ENCODE assay signal across 25 cellular contexts in genomic region chr2:219508444-219508734, GRCh38. TPM values are rescaled to one million over a fixed set of nuclear protein-coding genes. Genes with fewer than 3 reads are reported as not detected.
"Had no signal": no experiment of that assay in that cellular context is flagged by ENCODE, and none has a peak within 500 bp of the region (broad histone marks: within the 10 kb centered on the region; RNA-seq: fewer than 3 reads in every experiment).

No MANE protein-coding gene starts in this region.

- H3K4me1 ChIP-seq: breast epithelium, colonic mucosa had no signal

- H3K9me3 ChIP-seq: adrenal gland, breast epithelium, colonic mucosa, Peyer's patch, SJCRH30 had no signal

- H3K27ac ChIP-seq: breast epithelium, colonic mucosa, Peyer's patch, RWPE1, SJCRH30 had no signal

- DNase-seq: activated CD4-positive, alpha-beta memory T cell treated with anti-CD3 and anti-CD28 coated beads, Interleukin-2, amount 10 ng/mL, durations not matched to agents 7 days and 5 days; activated CD4-positive, alpha-beta T cell treated with anti-CD3 and anti-CD28 coated beads, Interleukin-2, amount 10 ng/mL, durations not matched to agents 7 days and 5 days; activated CD4-positive, CD25-positive, alpha-beta regulatory T cell; activated gamma-delta T cell treated with Interleukin-2 at 50 U/mL for 16 hours; activated naive CD4-positive, alpha-beta T cell treated with anti-CD3 and anti-CD28 coated beads, Interleukin-2, amount 10 ng/mL, durations not matched to agents 7 days and 5 days; activated naive CD8-positive, alpha-beta T cell treated with anti-CD3 and anti-CD28 coated beads, Interleukin-2, amount 10 ng/mL, durations not matched to agents 7 days and 5 days; activated T-cell treated with anti-CD3 and anti-CD28 coated beads for 4 hours; activated T-cell treated with anti-CD3 and anti-CD28 coated beads, Interleukin-2, amount 50 U/mL, for 48 hours; adrenal gland; colonic mucosa; Kasumi-1; KBM-7; NCI-H1105 treated with DMSO at 0.1 percent for 48 hours; NCI-H146; NCI-H2029 treated with DMSO at 0.1 percent for 48 hours; NCI-H345; NCI-H526; Peyer's patch; Right ventricle myocardium superior; T-helper 17 cell; T-helper 9 cell had no signal

- H3K36me3 ChIP-seq: colonic mucosa, SJCRH30 had no signal

- H3K4me3 ChIP-seq: adrenal gland, breast epithelium, colonic mucosa, Peyer's patch, SJCRH30 had no signal

- H3K27me3 ChIP-seq: SJCRH30 had no signal

RNA-seq across cellular contexts. Expression of gene ASIC4, which starts 5.9 kb away (rescaled TPM):
- total RNA-seq: activated CD4-positive, alpha-beta T cell treated with anti-CD3 and anti-CD28 coated beads, Interleukin-2, amount 10 ng/mL, durations not matched to agents 7 days and 5 days; activated CD8-positive, alpha-beta memory T cell treated with anti-CD3 and anti-CD28 coated beads for 36 hours; Right ventricle myocardium superior had no signal
